ENCODE assay signal across 23 cellular contexts in genomic region chr13:99185606-99186005, GRCh38. TPM values are rescaled to one million over a fixed set of nuclear protein-coding genes. Genes with fewer than 3 reads are reported as not detected.
DNase-seq lines count a peak whose midpoint lies in the region; ATAC-seq and TF ChIP-seq lines count a peak whose summit lies in the region.
"Had no signal": no experiment of that assay in that cellular context is flagged by ENCODE, and none has a peak within 500 bp of the region (broad histone marks: within the 10 kb centered on the region; RNA-seq: fewer than 3 reads in every experiment).

No MANE protein-coding gene starts in this region.

- peaks cover 35% of the 10 kb centered on the region for H3K27me3 ChIP-seq in GM23338 (ENCODE audit: insufficient read depth)
- H3K27me3 ChIP-seq in HUES6 (ENCODE audit: control insufficient read depth, insufficient read depth, low read length) = no peaks in the 10 kb centered on the region; the same call in 1 of the 2 replicates
- H3K27me3 ChIP-seq in testis = no peaks in the 10 kb centered on the region
- H3K27me3 ChIP-seq: BE2C, BLaER1 had no signal

- 71 to 78% methylated on average over 8 of the region's 8 CpGs for WGBS in testis, 2 donors

- no peak overlapping the region for H3K4me3 Mint-ChIP-seq in GM23338
- H3K4me3 Mint-ChIP-seq: CD14-positive monocyte; CD4-positive, alpha-beta memory T cell; CD4-positive, CD25-positive, alpha-beta regulatory T cell; CD8-positive, alpha-beta memory T cell had no signal

- H3K4me1 Mint-ChIP-seq in GM23338 = peaks cover 3% of the 10 kb centered on the region; the same call in 1 of the 3 replicates
- H3K4me1 Mint-ChIP-seq: CD4-positive, CD25-positive, alpha-beta regulatory T cell had no signal

- peaks cover 26% of the 10 kb centered on the region; the same call in 2 of the 3 replicates for H3K9me3 Mint-ChIP-seq in GM23338

- TF ChIP-seq CTCF in GM23338 (conservative IDR thresholded peaks at IDR 0.05; ENCODE audit: low read depth in 2 of 2) = no peak
- TF ChIP-seq CTCF in GM20000 (IDR thresholded peaks at IDR 0.05; ENCODE audit: extremely low read depth, missing control alignments) = no peak
- no peak for TF ChIP-seq CTCF in testis (IDR thresholded peaks at IDR 0.05)

- no peak overlapping the region for H3K9ac ChIP-seq in HUES6 (ENCODE audit: low read length)
- H3K9ac ChIP-seq: BLaER1 had no signal

- ATAC-seq in GM23338 = no peak; the same call in 1 of the 3 replicates
- no peak for ATAC-seq in GM21717 (IDR thresholded peaks at IDR 0.05; ENCODE audit: unreplicated experiment)

- H3K27me3 Mint-ChIP-seq in GM23338 (ENCODE audit: insufficient read depth, low read depth, poor library complexity) = peaks cover 14% of the 10 kb centered on the region
- H3K27me3 Mint-ChIP-seq: CD4-positive, alpha-beta memory T cell; CD8-positive, alpha-beta memory T cell had no signal

- H3K79me2 ChIP-seq in GM23338 (replicated peaks; ENCODE audit: insufficient read depth) = no peaks in the 10 kb centered on the region

- DNase-seq in ELF-1 (ENCODE audit: low read depth, low spot score) = peak; percentile 29
- DNase-seq in GM23338 (ENCODE audit: low spot score) = peak; percentile 62
- DNase-seq in GM20000 (ENCODE audit: low spot score) = no peak
- DNase-seq in testis = no peak
- DNase-seq: 8988T; ACHN; BE2C; C1 segment of cervical spinal cord; CD4-positive, alpha-beta memory T cell; CD4-positive, CD25-positive, alpha-beta regulatory T cell; CD8-positive, alpha-beta memory T cell; COR-L47; DMS 273 treated with DMSO at 0.1 percent for 48 hours; DMS153; DMS53; DMS79; DND-41; EL; GF-D8 had no signal

- no peak overlapping the region for H2AFZ ChIP-seq in GM23338

- H3K36me3 Mint-ChIP-seq in GM23338 (ENCODE audit: low read depth) = peaks cover 10% of the 10 kb centered on the region; the same call in 2 of the 3 replicates
- H3K36me3 Mint-ChIP-seq: CD4-positive, alpha-beta memory T cell; CD4-positive, CD25-positive, alpha-beta regulatory T cell had no signal

- H3K36me3 ChIP-seq in GM23338 (ENCODE audit: insufficient read depth) = no peaks in the 10 kb centered on the region
- H3K36me3 ChIP-seq in HUES6 (ENCODE audit: control insufficient read depth, insufficient read depth, low read length) = no peaks in the 10 kb centered on the region
- H3K36me3 ChIP-seq in testis (ENCODE audit: low read depth, missing control alignments) = no peaks in the 10 kb centered on the region
- H3K36me3 ChIP-seq: BE2C, BLaER1 had no signal

- no peaks in the 10 kb centered on the region for H3F3A ChIP-seq in GM23338 (replicated peaks; ENCODE audit: low read depth)

- peak overlapping the region; percentile 23 for H3K4me2 ChIP-seq in GM23338
- H3K4me2 ChIP-seq: BLaER1 had no signal

- no peak for TF ChIP-seq POLR2A in testis (IDR thresholded peaks at IDR 0.05)

- H3K9me2 ChIP-seq in GM23338 (ENCODE audit: insufficient read depth) = no peaks in the 10 kb centered on the region

- no peaks in the 10 kb centered on the region; the same call in 1 of the 2 replicates for H4K20me1 ChIP-seq in GM23338 (replicated peaks; ENCODE audit: insufficient read depth)
- H4K20me1 ChIP-seq: BLaER1 had no signal

- H3K4me1 ChIP-seq in GM23338 (ENCODE audit: insufficient read depth) = peaks cover 14% of the 10 kb centered on the region
- H3K4me1 ChIP-seq in HUES6 (ENCODE audit: control insufficient read depth, insufficient read depth, low read length) = peaks cover 7% of the 10 kb centered on the region; the same call in 1 of the 2 replicates
- H3K4me1 ChIP-seq in testis = peaks cover 14% of the 10 kb centered on the region
- H3K4me1 ChIP-seq: BE2C, BLaER1 had no signal

- peaks cover 8% of the 10 kb centered on the region for H3K9me3 ChIP-seq in HUES6 (ENCODE audit: control insufficient read depth, insufficient read depth, low read depth, low read length)
- H3K9me3 ChIP-seq in testis = no peaks in the 10 kb centered on the region
- H3K9me3 ChIP-seq: BE2C had no signal

- no peak overlapping the region for H3K27ac ChIP-seq in GM23338 (ENCODE audit: low read depth)
- H3K27ac ChIP-seq in HUES6 (ENCODE audit: low read depth, low read length) = peak overlapping the region; percentile 23; the same call in 1 of the 2 replicates
- H3K27ac ChIP-seq in testis = no peak overlapping the region
- H3K27ac ChIP-seq: BLaER1 had no signal

- H3K27ac Mint-ChIP-seq in GM23338 = no peak overlapping the region
- H3K27ac Mint-ChIP-seq: CD4-positive, alpha-beta memory T cell; CD8-positive, alpha-beta memory T cell had no signal

- H3K4me3 ChIP-seq in GM23338 (no peak overlapping the region), HUES6 (ENCODE audit: low read depth, low read length) (no peak overlapping the region), testis (no peak overlapping the region)
- H3K4me3 ChIP-seq: BLaER1 had no signal

- intact Hi-C loops in testis (cut with DNase I; ENCODE audit: low total_unique reads) = no loop called here

TF ChIP-seq in GM23338, 12 proteins besides CTCF, POLR2A, EP300 and RAD21 (continues in another document):
- peak; percentile 70 for TF ChIP-seq NANOG (IDR thresholded peaks at IDR 0.05; ENCODE audit: borderline replicate concordance)
- no peak for TF ChIP-seq ZNF462 (CRISPR knock-in tag; IDR thresholded peaks at IDR 0.05)

RNA-seq across cellular contexts. Expression of gene UBAC2, which starts 15.0 kb away (rescaled TPM):
- total RNA-seq in GM23338 (2014; rRNA removed; shearing (Covaris generic)) = 76.9 and 112 TPM in 2 replicates
- polyA plus RNA-seq in GM23338 (2016; fragmentation: Nextera tagmentation; extraction: Ambion mirVana) (34.3 and 37.9 TPM in 2 replicates), testis (ENCODE audit: insufficient read depth, low read depth, low replicate concordance) (147 TPM)
- 10 to 100 TPM; 85.5 to 93.0 TPM for total RNA-seq in testis

Comparison
In these comparisons a context has a peak if more than half of its experiments do, and no peak if none do; other contexts are left out.
1. DNase-seq: peak in ELF-1 (single experiment) and GM23338 (single experiment); none in GM20000 (single experiment) and testis (single experiment).